In the genomic region with DNA sequence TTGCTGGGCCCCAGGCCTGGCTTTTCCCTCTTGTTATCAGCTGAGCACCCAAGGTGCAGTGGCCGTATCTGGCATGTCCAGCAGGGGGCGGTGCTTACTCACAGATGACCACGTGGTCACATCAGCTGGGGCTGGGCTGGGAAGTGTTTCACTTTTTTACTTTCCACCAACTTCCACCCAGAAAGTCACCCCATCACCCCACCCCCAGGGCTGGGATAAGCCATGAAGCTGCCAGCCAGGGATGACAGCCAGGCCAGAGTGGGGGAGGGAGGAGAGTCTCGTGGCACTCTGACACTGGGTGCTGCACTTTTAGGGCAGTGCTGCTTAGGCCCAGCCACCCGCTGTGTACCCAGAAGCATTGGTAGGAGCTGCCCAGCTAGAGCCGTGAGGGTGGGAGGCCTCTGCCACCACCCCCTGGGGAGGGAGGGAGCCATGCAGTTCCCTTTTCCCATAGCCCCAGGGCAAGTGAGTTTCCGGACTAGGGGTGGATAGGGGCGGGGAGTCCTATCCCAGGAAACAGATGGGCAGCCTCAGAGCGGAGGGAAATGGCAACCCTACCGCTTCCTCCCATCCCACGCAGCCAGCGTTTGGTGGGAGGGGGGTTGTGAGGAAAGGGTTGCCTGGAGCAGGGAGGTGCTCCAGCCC, we compare ENCODE assay signal across 8 cellular contexts. TPM values are rescaled to one million over a fixed set of nuclear protein-coding genes. Genes with fewer than 3 reads are reported as not detected.
DNase-seq lines count a peak whose midpoint lies in the region; ATAC-seq and TF ChIP-seq lines count a peak whose summit lies in the region.

No MANE protein-coding gene starts in this region.

- peak; percentile 75 to 99 (median 97) for TF ChIP-seq CTCF in vagina (IDR thresholded peaks at IDR 0.05)

- 6 to 11% methylated on average over 11 to 12 of the region's 12 CpGs for WGBS in GM23248 (ENCODE audit: low coverage in 1 of 2, low lambda C conversion rate in 2 of 2, missing lambda C conversion rate in 2 of 2), 2 experiments

- intact Hi-C loops in left ventricle myocardium superior (cut with micrococcal nuclease) (loop anchor here (5.0 to 10.0 kb wide), 2 partner anchors 55 to 173 kb away; a partner anchor contains a TSS), vagina (cut with DNase I) (loop anchor here (2.0 kb wide), 1 partner anchor 173 kb away; no protein-coding TSS in a partner anchor)

- peak overlapping the region; percentile 55 for H3K4me3 ChIP-seq in GM23248
- H3K4me3 ChIP-seq in vagina = peak overlapping the region; percentile 33 to 44

- H3K36me3 ChIP-seq in GM23248 (ENCODE audit: low read depth) (no peaks in the 10 kb centered on the region), vagina (no peaks in the 10 kb centered on the region)

- peak overlapping the region; percentile 81 for H2AFZ ChIP-seq in GM23248

- ATAC-seq in left ventricle myocardium superior = peak; percentile 89

- no peaks in the 10 kb centered on the region for H3K9me2 ChIP-seq in GM23248 (ENCODE audit: insufficient read depth)

- no peaks in the 10 kb centered on the region for H3F3A ChIP-seq in GM23248 (ENCODE audit: insufficient read depth)

- in situ Hi-C loops in GM23248 (cut with MboI) = loop anchor here (5.0 kb wide), 1 partner anchor 178 kb away; no protein-coding TSS in a partner anchor

- H3K4me1 ChIP-seq in GM23248 (ENCODE audit: insufficient read depth) (peaks cover 9% of the 10 kb centered on the region), vagina (peaks cover 53% of the 10 kb centered on the region)

- peak overlapping the region; percentile 74 for H3K9ac ChIP-seq in GM23248

- peak overlapping the region; percentile 76 for H3K4me2 ChIP-seq in GM23248 (ENCODE audit: unreplicated experiment)

- H3K79me2 ChIP-seq in GM23248 (ENCODE audit: insufficient read depth) = peaks cover 13% of the 10 kb centered on the region

- no peak for TF ChIP-seq POLR2A in vagina (IDR thresholded peaks at IDR 0.05)

- no peaks in the 10 kb centered on the region for H3K27me3 ChIP-seq in GM23248 (replicated peaks; ENCODE audit: insufficient read depth)
- no peaks in the 10 kb centered on the region for H3K27me3 ChIP-seq in vagina

- DNase-seq in CD1c-positive myeloid dendritic cell (ENCODE audit: extremely low spot score) (peak; percentile 93), GM23248 (peak; percentile 95), NCI-H1694 (lab: John Stamatoyannopoulos, UW) (peak; percentile 70), T1000 (lab: John Stamatoyannopoulos, UW) (peak; percentile 95), anterior cingulate cortex (lab: John Stamatoyannopoulos, UW) (peak; percentile 16 to 97 (median 82)), left ventricle myocardium superior (peak; percentile 96), renal cortical epithelial cell (ENCODE audit: low read depth) (peak; percentile 51), vagina (ENCODE audit: extremely low spot score in 2 of 2) (peak in 1 of 2 donors; percentile 94)

- H3K27ac ChIP-seq in GM23248 (peak overlapping the region; percentile 66), vagina (peak overlapping the region; percentile 80)

- H4K20me1 ChIP-seq in GM23248 (ENCODE audit: insufficient read depth) = no peaks in the 10 kb centered on the region

- no peaks in the 10 kb centered on the region for H3K9me3 ChIP-seq in GM23248 (ENCODE audit: low read depth)
- no peaks in the 10 kb centered on the region for H3K9me3 ChIP-seq in vagina

RNA-seq across cellular contexts. Expression of a gene that starts 6.1 kb away (rescaled TPM):
- 11.3 and 20.0 TPM in 2 replicates for total RNA-seq in GM23248 (2014; rRNA removed; shearing (Covaris generic))
- 9.0 and 11.0 TPM in 2 replicates for polyA plus RNA-seq in GM23248 (2016; fragmentation: Nextera tagmentation; extraction: Ambion mirVana)
- total RNA-seq in left ventricle myocardium superior = 5.1 TPM
- 8.7 TPM in 2 replicates for total RNA-seq in renal cortical epithelial cell
- 23.8 TPM for total RNA-seq in vagina

RNA-seq across cellular contexts. Expression of a gene that starts 34.1 kb away (rescaled TPM):
- total RNA-seq in GM23248 (2014; rRNA removed; shearing (Covaris generic)) = 1.0 and 4.0 TPM in 2 replicates
- 0.23 TPM in 1 of 2 replicates, not detected in the other for polyA plus RNA-seq in GM23248 (2016; fragmentation: Nextera tagmentation; extraction: Ambion mirVana)
- total RNA-seq in left ventricle myocardium superior = 2.8 TPM
- total RNA-seq in renal cortical epithelial cell = 0.69 and 10.6 TPM in 2 replicates
- total RNA-seq in vagina = 6.6 TPM
